In the genomic region with DNA sequence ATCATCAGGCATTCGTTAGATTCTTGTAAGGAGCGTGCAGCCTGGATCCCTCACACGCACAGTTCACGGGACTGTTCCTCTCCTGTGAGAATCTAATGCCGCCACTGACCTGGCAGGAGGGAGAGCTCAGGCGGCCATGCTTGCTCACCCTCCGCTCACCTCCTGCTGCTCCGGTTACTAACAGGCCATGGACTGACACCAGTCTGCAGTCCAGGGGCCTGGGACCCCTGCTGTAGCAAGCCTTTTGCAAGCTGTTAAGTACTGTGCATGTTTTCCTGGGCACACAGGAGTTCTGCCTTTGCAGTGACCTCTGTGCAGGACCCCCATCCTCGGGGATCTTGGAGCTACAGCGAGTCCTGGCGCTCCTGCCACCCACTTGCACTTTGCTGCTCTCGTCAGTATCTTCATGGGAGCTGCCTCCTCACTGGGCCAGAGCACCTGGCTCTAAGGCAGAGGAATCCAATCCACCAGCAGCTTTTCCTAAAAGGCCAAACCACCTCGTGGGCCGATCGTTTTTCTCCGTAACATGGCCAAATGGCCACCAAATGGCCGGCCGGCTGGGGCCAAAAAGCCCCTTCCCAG, we compare ENCODE assay signal across 25 cellular contexts.
A peak's percentile ranks its signal among the peaks of the same experiment; 100 is the strongest.
DNase-seq lines count a peak whose midpoint lies in the region; ATAC-seq, FAIRE-seq and TF ChIP-seq lines count a peak whose summit lies in the region.
"Had no signal": no experiment of that assay in that cellular context is flagged by ENCODE, and none has a peak within 500 bp of the region (broad histone marks: within the 10 kb centered on the region; RNA-seq: fewer than 3 reads in every experiment).

No MANE protein-coding gene starts in this region.

- H2BK120ac ChIP-seq in IMR-90 (ENCODE audit: low read depth, low read length): peak overlapping the region; percentile 62
- no peak overlapping the region for H2BK120ac ChIP-seq in neuronal stem cell (ENCODE audit: low read depth, low read length)

- no peak overlapping the region for H2BK5ac ChIP-seq in IMR-90 (ENCODE audit: low read depth, low read length, poor library complexity, severe bottlenecking)
- H2BK5ac ChIP-seq in neuronal stem cell (ENCODE audit: low read length): no peak overlapping the region

- TF ChIP-seq EP300 in A549 (IDR thresholded peaks at IDR 0.05): no peak

- POLR2A ChIA-PET in A549 (lab: Yijun Ruan, JAX) (interaction anchor here (1.1 kb wide), 1 partner anchor 9 kb away, joined by 3 read pairs; no protein-coding TSS in a partner anchor), IMR-90 (lab: Charles Lee; ENCODE audit: unreplicated experiment) (no interaction called here)

- no peak overlapping the region for H3K27ac Mint-ChIP-seq in activated naive CD4-positive, alpha-beta T cell treated with anti-CD3 and anti-CD28 coated beads, Interleukin-2, amount 10 ng/mL, durations not matched to agents 7 days and 5 days
- H3K27ac Mint-ChIP-seq: CD4-positive, CD25-positive, alpha-beta regulatory T cell had no signal

- H2AFZ ChIP-seq in IMR-90 (replicated peaks; ENCODE audit: low read length, poor library complexity) (peak overlapping the region; percentile 49), neuronal stem cell (ENCODE audit: low read length) (no peak overlapping the region)
- H2AFZ ChIP-seq: GM23248 had no signal

- H3K4me1 ChIP-seq in A549: peaks cover 16% of the 10 kb centered on the region
- peaks cover 8% of the 10 kb centered on the region for H3K4me1 ChIP-seq in IMR-90 (ENCODE audit: control insufficient read depth, insufficient read depth, low read length)
- peaks cover 0 to 8% of the 10 kb centered on the region in 2 donors for H3K4me1 ChIP-seq in neuronal stem cell (ENCODE audit: control insufficient read depth in 2 of 2, insufficient read depth in 1 of 2, low read depth in 1 of 2, low read length in 2 of 2)
- H3K4me1 ChIP-seq: BLaER1 had no signal

- in situ Hi-C loops in IMR-90 (cut with MboI; ENCODE audit: low sequenced_read_pairs) (no loop called here), brain microvascular endothelial cell (cut with HindIII; ENCODE audit: low pct_ligation_motif_present, low sequenced_read_pairs) (no loop called here)

- H3K27me3 Mint-ChIP-seq in activated naive CD4-positive, alpha-beta T cell treated with anti-CD3 and anti-CD28 coated beads, Interleukin-2, amount 10 ng/mL, durations not matched to agents 7 days and 5 days: peaks cover 16% of the 10 kb centered on the region

- peaks cover 8% of the 10 kb centered on the region; the same call in 1 of the 2 replicates for H3K9me1 ChIP-seq in IMR-90 (ENCODE audit: insufficient read depth, low read length)

- H3K4me3 Mint-ChIP-seq in activated naive CD4-positive, alpha-beta T cell treated with anti-CD3 and anti-CD28 coated beads, Interleukin-2, amount 10 ng/mL, durations not matched to agents 7 days and 5 days: no peak overlapping the region
- H3K4me3 Mint-ChIP-seq: CD4-positive, CD25-positive, alpha-beta regulatory T cell had no signal

- no peaks in the 10 kb centered on the region for H3K9me3 Mint-ChIP-seq in activated naive CD4-positive, alpha-beta T cell treated with anti-CD3 and anti-CD28 coated beads, Interleukin-2, amount 10 ng/mL, durations not matched to agents 7 days and 5 days
- H3K9me3 Mint-ChIP-seq: CD4-positive, CD25-positive, alpha-beta regulatory T cell had no signal

- H3K18ac ChIP-seq in IMR-90 (ENCODE audit: low read depth, low read length) (no peak overlapping the region), neuronal stem cell (ENCODE audit: low read length) (no peak overlapping the region)

- H3K23ac ChIP-seq in IMR-90 (ENCODE audit: low read depth, low read length) (no peak overlapping the region), neuronal stem cell (ENCODE audit: low read depth, low read length, poor library complexity) (no peak overlapping the region)

- H3K79me1 ChIP-seq in IMR-90 (ENCODE audit: low read depth in 1 of 2, low read length in 2 of 2) (no peaks in the 10 kb centered on the region), neuronal stem cell (ENCODE audit: low read depth, low read length) (no peaks in the 10 kb centered on the region)

- FAIRE-seq in A549 (lab: Jason Lieb, UNC) (no peak), RCC 7860 (lab: Jason Lieb, UNC) (no peak)

- H3K14ac ChIP-seq in IMR-90 (replicated peaks; ENCODE audit: low read depth, low read length) (0 out of 2 replicates have a peak overlapping the region, but pooled peaks have one; percentile 11), neuronal stem cell (ENCODE audit: low read length) (peak overlapping the region; percentile 42)

- no peak overlapping the region for H3K56ac ChIP-seq in IMR-90 (ENCODE audit: extremely low read depth, insufficient read depth, low read length)

- H4K8ac ChIP-seq in IMR-90 (ENCODE audit: low read depth in 2 of 2, low read length in 2 of 2): peak overlapping the region in 1 of 2 experiments; percentile 22; a peak in 1 of 4 replicates
- no peak overlapping the region for H4K8ac ChIP-seq in neuronal stem cell (ENCODE audit: low read depth, low read length)

- H2BK20ac ChIP-seq in IMR-90 (ENCODE audit: low read depth, low read length): peak overlapping the region; percentile 52

- intact Hi-C loops in IMR-90 (cut with micrococcal nuclease): no loop called here

- no peaks in the 10 kb centered on the region for H3K4me1 Mint-ChIP-seq in activated naive CD4-positive, alpha-beta T cell treated with anti-CD3 and anti-CD28 coated beads, Interleukin-2, amount 10 ng/mL, durations not matched to agents 7 days and 5 days
- H3K4me1 Mint-ChIP-seq: CD4-positive, CD25-positive, alpha-beta regulatory T cell had no signal

- H3K27me3 ChIP-seq in IMR-90 (ENCODE audit: control insufficient read depth, insufficient read depth, low read length): peaks cover 19% of the 10 kb centered on the region
- H3K27me3 ChIP-seq in brain microvascular endothelial cell (replicated peaks): no peaks in the 10 kb centered on the region
- peaks cover 0 to 22% (median 0%) of the 10 kb centered on the region in 3 experiments for H3K27me3 ChIP-seq in neuronal stem cell (ENCODE audit: control insufficient read depth in 3 of 3, insufficient read depth in 3 of 3, low read depth in 1 of 3, low read length in 3 of 3)
- H3K27me3 ChIP-seq: BLaER1 had no signal

- CTCF ChIA-PET in A549 (lab: Yijun Ruan, JAX) (interaction anchor here (0.6 to 2.5 kb wide), 11 partner anchors 10 to 394 kb away, joined by 3 to 12 read pairs (median 4); no protein-coding TSS in a partner anchor), IMR-90 (lab: Yijun Ruan, JAX) (no interaction called here)
- CTCF ChIA-PET in activated naive CD4-positive, alpha-beta T cell treated with anti-CD3 and anti-CD28 coated beads, Interleukin-2, amount 10 ng/mL, durations not matched to agents 7 days and 5 days (lab: Charles Lee): no interaction called here

- H3K27ac ChIP-seq in A549: peak overlapping the region; percentile 23 to 65; a peak in 4 of 6 replicates
- H3K27ac ChIP-seq in IMR-90 (ENCODE audit: insufficient read depth, low read length): no peak overlapping the region; the same call in 1 of the 2 replicates
- peak overlapping the region; percentile 44 for H3K27ac ChIP-seq in brain microvascular endothelial cell
- no peak overlapping the region for H3K27ac ChIP-seq in neuronal stem cell (replicated peaks; ENCODE audit: low read length)
- H3K27ac ChIP-seq: BLaER1, GM23248 had no signal

- no peaks in the 10 kb centered on the region for H4K20me1 ChIP-seq in IMR-90 (ENCODE audit: insufficient read depth, low read length)
- H4K20me1 ChIP-seq: BLaER1 had no signal

- H2BK15ac ChIP-seq in IMR-90 (ENCODE audit: low read depth, low read length) (no peak overlapping the region; the same call in 2 of the 3 replicates), neuronal stem cell (ENCODE audit: low read length) (no peak overlapping the region)

- H3K36me3 Mint-ChIP-seq in activated naive CD4-positive, alpha-beta T cell treated with anti-CD3 and anti-CD28 coated beads, Interleukin-2, amount 10 ng/mL, durations not matched to agents 7 days and 5 days: no peaks in the 10 kb centered on the region
- H3K36me3 Mint-ChIP-seq: CD4-positive, CD25-positive, alpha-beta regulatory T cell had no signal

- H3K9ac ChIP-seq in IMR-90 (ENCODE audit: low read depth, low read length) (no peak overlapping the region), neuronal stem cell (ENCODE audit: low read depth, low read length, poor library complexity) (no peak overlapping the region)
- H3K9ac ChIP-seq: BLaER1, GM23248 had no signal

- 77% methylated on average over 18 of the region's 18 CpGs for WGBS in A549 (ENCODE audit: missing lambda C conversion rate)
- WGBS in IMR-90 (ENCODE audit: extremely low coverage in 2 of 2, insufficient read length in 1 of 2), 2 experiments: 79% methylated on average over 17 of the region's 18 CpGs; no CpG with 5 or more reads in 1 of the 2 experiments
- no CpG with 5 or more reads among the region's 18 CpGs for WGBS in neuronal stem cell (ENCODE audit: extremely low coverage in 2 of 2, insufficient read length in 2 of 2, insufficient replicate concordance in 1 of 2), 2 donors

- dilution Hi-C loops in IMR-90 (cut with HindIII; ENCODE audit: low sequenced_read_pairs, unreplicated experiment): no loop called here

- H3K36me3 ChIP-seq in IMR-90 (ENCODE audit: control insufficient read depth, insufficient read depth, low read length) (no peaks in the 10 kb centered on the region), brain microvascular endothelial cell (replicated peaks) (no peaks in the 10 kb centered on the region), neuronal stem cell (replicated peaks in 1 of 2; ENCODE audit: control insufficient read depth in 2 of 2, insufficient read depth in 2 of 2, low read length in 2 of 2) (no peaks in the 10 kb centered on the region)
- H3K36me3 ChIP-seq: BLaER1 had no signal

- H4K91ac ChIP-seq in IMR-90 (ENCODE audit: insufficient read depth, low read depth, low read length) (no peak overlapping the region), neuronal stem cell (ENCODE audit: low read depth, low read length, poor library complexity) (no peak overlapping the region)

- peak overlapping the region; percentile 21 for H3K4me2 ChIP-seq in A549
- H3K4me2 ChIP-seq in IMR-90 (ENCODE audit: low read depth, low read length): no peak overlapping the region
- H3K4me2 ChIP-seq in neuronal stem cell (ENCODE audit: insufficient read depth, low read length, poor library complexity, severe bottlenecking): no peak overlapping the region
- H3K4me2 ChIP-seq: BLaER1 had no signal

- no peak overlapping the region for H3K4me3 ChIP-seq in A549
- no peak overlapping the region for H3K4me3 ChIP-seq in IMR-90 (ENCODE audit: insufficient read depth, low read depth, low read length)
- H3K4me3 ChIP-seq in brain microvascular endothelial cell (ENCODE audit: low read depth, low read length): no peak overlapping the region
- H3K4me3 ChIP-seq in neuronal stem cell (ENCODE audit: low read length in 2 of 2): no peak overlapping the region
- H3K4me3 ChIP-seq: BLaER1, GM23248 had no signal

- DNase-seq in A549 (ENCODE audit: low read depth in 1 of 2, low spot score in 1 of 2): no peak
- no peak for DNase-seq in IMR-90
- DNase-seq in brain microvascular endothelial cell: no peak
- no peak for DNase-seq in neuronal stem cell (ENCODE audit: low spot score)
- DNase-seq in RCC 7860 (ENCODE audit: low spot score): no peak
- DNase-seq in activated naive CD4-positive, alpha-beta T cell treated with anti-CD3 and anti-CD28 coated beads, Interleukin-2, amount 10 ng/mL, durations not matched to agents 7 days and 5 days: no peak
- no peak for DNase-seq in NCI-H2081 treated with DMSO at 0.1 percent for 48 hours (lab: John Stamatoyannopoulos, UW)
- DNase-seq: 8988T; CD4-positive, CD25-positive, alpha-beta regulatory T cell; DMS153; DND-41; H7; KG1; NCI-H1092; NCI-H1417 treated with DMSO at 0.1 percent for 48 hours; NCI-H187; NCI-H446; NCI-H524 treated with DMSO at 0.1 percent for 48 hours; NCI-H774; RPMI8226; SHP77; SW 1271 had no signal

- TF ChIP-seq CTCF in A549 (IDR thresholded peaks at IDR 0.05) (no peak), IMR-90 (conservative IDR thresholded peaks at IDR 0.05; ENCODE audit: low read depth, low read length) (no peak), brain microvascular endothelial cell (IDR thresholded peaks at IDR 0.05; ENCODE audit: low read depth, low read length, missing control alignments) (no peak)

- TF ChIP-seq RAD21 in A549 (conservative IDR thresholded peaks at IDR 0.05 in 1 of 2, IDR thresholded peaks at IDR 0.05 in 1 of 2): no peak
- no peak for TF ChIP-seq RAD21 in IMR-90 (IDR thresholded peaks at IDR 0.05; ENCODE audit: low read length)

- BruUV-seq in IMR-90 (replicated peaks; lab: Mats Ljungman, UMichigan): no TSS peak

- no peak overlapping the region for H2BK12ac ChIP-seq in neuronal stem cell (ENCODE audit: low read length)

- H2AK5ac ChIP-seq in IMR-90 (ENCODE audit: low read depth, low read length): peak overlapping the region; percentile 43
- H2AK5ac ChIP-seq in neuronal stem cell (ENCODE audit: low read depth, low read length): no peak overlapping the region

- H2AK9ac ChIP-seq in IMR-90 (replicated peaks; ENCODE audit: low read depth, low read length, poor library complexity): peak overlapping the region; percentile 60

- ATAC-seq in A549 (no peak), IMR-90 (ENCODE audit: low read depth) (no peak), GM18498 (IDR thresholded peaks at IDR 0.05; ENCODE audit: unreplicated experiment) (no peak)

- H3K9me3 ChIP-seq in A549 (no peaks in the 10 kb centered on the region), IMR-90 (ENCODE audit: control insufficient read depth, insufficient read depth, low read length) (no peaks in the 10 kb centered on the region), neuronal stem cell (replicated peaks in 1 of 2; ENCODE audit: control insufficient read depth in 2 of 2, insufficient read depth in 1 of 2, low read depth in 1 of 2, low read length in 2 of 2) (peaks cover 0 to 2% of the 10 kb centered on the region in 2 donors)

- no peak overlapping the region for H4K5ac ChIP-seq in IMR-90 (ENCODE audit: low read depth, low read length)

- H3K4ac ChIP-seq in IMR-90 (ENCODE audit: low read depth, low read length): peak overlapping the region; percentile 40
- H3K4ac ChIP-seq in neuronal stem cell (ENCODE audit: low read length): no peak overlapping the region

- TF ChIP-seq POLR2A in A549 (IDR thresholded peaks at IDR 0.05; ENCODE audit: low read length) (no peak), IMR-90 (IDR thresholded peaks at IDR 0.05; ENCODE audit: low read depth, low read length) (no peak)

Comparison
In these comparisons a context has a peak if more than half of its experiments do, and no peak if none do; other contexts are left out.
1. H3K27ac ChIP-seq: peak in A549 (2 of 2) and brain microvascular endothelial cell (single experiment); none in IMR-90 (single experiment) and neuronal stem cell (single experiment).